ENCODE assay signal across 14 cellular contexts in genomic region chr1:85320371-85321131, GRCh38. TPM values are rescaled to one million over a fixed set of nuclear protein-coding genes. Genes with fewer than 3 reads are reported as not detected.
DNase-seq lines count a peak whose midpoint lies in the region; FAIRE-seq and TF ChIP-seq lines count a peak whose summit lies in the region.
"Had no signal": no experiment of that assay in that cellular context is flagged by ENCODE, and none has a peak within 500 bp of the region (broad histone marks: within the 10 kb centered on the region; RNA-seq: fewer than 3 reads in every experiment).

No MANE protein-coding gene starts in this region.

- H3K27me3 ChIP-seq in AG04450 (ENCODE audit: control insufficient read depth, insufficient read depth, low read length) = no peaks in the 10 kb centered on the region
- no peaks in the 10 kb centered on the region for H3K27me3 ChIP-seq in astrocyte (ENCODE audit: insufficient read depth, low read length)
- H3K27me3 ChIP-seq: cardiac muscle cell had no signal

- H3K4me1 Mint-ChIP-seq in astrocyte (ENCODE audit: low read depth, unreplicated experiment) = peaks cover 60% of the 10 kb centered on the region

- no peaks in the 10 kb centered on the region for H3K27me3 Mint-ChIP-seq in astrocyte (ENCODE audit: low read depth, unreplicated experiment)

- H3K9me3 Mint-ChIP-seq in astrocyte (ENCODE audit: unreplicated experiment) = no peaks in the 10 kb centered on the region
- H3K9me3 Mint-ChIP-seq: activated T-cell treated with anti-CD3 and anti-CD28 coated beads, Interleukin-2, amount 50 U/mL, for 24 hours had no signal

- peak; percentile 93 for FAIRE-seq in astrocyte (lab: Jason Lieb, UNC)

- DNase-seq in AG04450 (ENCODE audit: low read depth, low spot score) (no peak), HT1080 (ENCODE audit: low read depth) (peak; percentile 81), astrocyte (ENCODE audit: low read depth) (peak; percentile 58), iris pigment epithelial cell (ENCODE audit: low read depth) (peak; percentile 88), NCI-H2107 (lab: John Stamatoyannopoulos, UW) (no peak), SKM-1 treated with dmso at 0.1 percent for 144 hours (lab: John Stamatoyannopoulos, UW; ENCODE audit: unreplicated experiment) (no peak)
- no peak for DNase-seq in stimulated activated CD4-positive, alpha-beta T cell treated with anti-CD3 and anti-CD28 coated beads, Interleukin-12 subunit alpha, Interleukin-12 subunit beta, amount 100 ng/mL, for 4 hours
- no peak for DNase-seq in activated CD8-positive, alpha-beta memory T cell treated with anti-CD3 and anti-CD28 coated beads, Interleukin-2, amount 50 U/mL, for 48 hours
- DNase-seq: activated T-cell treated with anti-CD3 and anti-CD28 coated beads, Interleukin-2, amount 50 U/mL, for 24 hours; Kasumi-1 had no signal

- CTCF ChIA-PET in AG04450 (lab: Charles Lee) = interaction anchor here (0.6 to 1.5 kb wide), 3 partner anchors 10 to 388 kb away, joined by 3 to 5 read pairs (median 3); partner anchors contain the start of gene ZNHIT6

- peak overlapping the region; percentile 78 for H3K9ac ChIP-seq in astrocyte (ENCODE audit: low read length)

- H3K4me3 Mint-ChIP-seq in astrocyte (ENCODE audit: unreplicated experiment) = no peak overlapping the region
- H3K4me3 Mint-ChIP-seq: activated T-cell treated with anti-CD3 and anti-CD28 coated beads, Interleukin-2, amount 50 U/mL, for 24 hours had no signal

- H3K79me2 ChIP-seq in astrocyte (ENCODE audit: insufficient read depth, low read length) = no peaks in the 10 kb centered on the region

- H2AFZ ChIP-seq in astrocyte (ENCODE audit: low read depth, low read length) = no peak overlapping the region

- H3K27ac ChIP-seq in AG04450 (ENCODE audit: low read depth, low read length) (peak overlapping the region; percentile 81), astrocyte (ENCODE audit: low read depth, low read length) (peak overlapping the region; percentile 93)
- H3K27ac ChIP-seq: cardiac muscle cell, VCaP had no signal

- H3K4me3 ChIP-seq in AG04450 (ENCODE audit: low read depth, low read length) = no peak overlapping the region
- H3K4me3 ChIP-seq in astrocyte (ENCODE audit: insufficient read depth, low read depth, low read length) = peak overlapping the region; percentile 9
- H3K4me3 ChIP-seq: cardiac muscle cell, lung, thoracic aorta had no signal

- H3K4me2 ChIP-seq in astrocyte (ENCODE audit: low read length) = peak overlapping the region; percentile 75

- H3K27ac Mint-ChIP-seq in astrocyte (ENCODE audit: unreplicated experiment) = peak overlapping the region; percentile 88
- H3K27ac Mint-ChIP-seq: activated T-cell treated with anti-CD3 and anti-CD28 coated beads, Interleukin-2, amount 50 U/mL, for 24 hours had no signal

- H3K9me3 ChIP-seq in AG04450 (ENCODE audit: control insufficient read depth, insufficient read depth, low read length) (no peaks in the 10 kb centered on the region), astrocyte (ENCODE audit: insufficient read depth, low read depth, low read length) (no peaks in the 10 kb centered on the region)
- H3K9me3 ChIP-seq: thoracic aorta had no signal

- peaks cover 4% of the 10 kb centered on the region for H3K36me3 ChIP-seq in astrocyte (ENCODE audit: insufficient read depth, low read length)
- H3K36me3 ChIP-seq: cardiac muscle cell, thoracic aorta had no signal

- peaks cover 62% of the 10 kb centered on the region for H3K4me1 ChIP-seq in astrocyte (ENCODE audit: insufficient read depth, low read length)

- POLR2A ChIA-PET in AG04450 (lab: Yijun Ruan, JAX) = interaction anchor here (0.6 to 1.3 kb wide), 3 partner anchors 9 to 46 kb away, joined by 3 to 7 read pairs (median 5); no protein-coding TSS in a partner anchor

- no peaks in the 10 kb centered on the region for H4K20me1 ChIP-seq in astrocyte (ENCODE audit: insufficient read depth, low read length)

- H3K36me3 Mint-ChIP-seq in astrocyte (ENCODE audit: low read depth, unreplicated experiment) = peaks cover 16% of the 10 kb centered on the region

- TF ChIP-seq CTCF in AG04450 (IDR thresholded peaks at IDR 0.05; ENCODE audit: low read depth, low read length) (no peak), astrocyte (IDR thresholded peaks at IDR 0.05; ENCODE audit: insufficient read depth, low read depth, low read length) (no peak)

RNA-seq across cellular contexts. Expression of gene BCL10, which starts 44.1 kb away (rescaled TPM):
- polyA plus RNA-seq in AG04450 (2011; rRNA removed) = 17.2 and 19.4 TPM in 2 replicates
- polyA minus RNA-seq in AG04450 (2011; rRNA and poly(A)+ RNA removed) = 19.7 and 22.8 TPM in 2 replicates
- 18.4 and 20.3 TPM in 2 replicates for total RNA-seq in HT1080 (2014; rRNA removed; shearing (Covaris generic))
- 32.0 and 39.0 TPM in 2 replicates for polyA plus RNA-seq in HT1080 (2015; cell fraction: cytosol; rRNA removed)
- 27.5 and 28.3 TPM in 2 replicates for polyA plus RNA-seq in HT1080 (2015; cell fraction: nucleus; rRNA removed)
- 36.4 and 38.4 TPM in 2 replicates for total RNA-seq in astrocyte

Comparison
In these comparisons a context has a peak if more than half of its experiments do, and no peak if none do; other contexts are left out.
1. DNase-seq: peak in HT1080 (single experiment), astrocyte (single experiment) and iris pigment epithelial cell (single experiment); none in AG04450 (single experiment), stimulated activated CD4-positive, alpha-beta T cell treated with anti-CD3 and anti-CD28 coated beads, Interleukin-12 subunit alpha, Interleukin-12 subunit beta, amount 100 ng/mL, for 4 hours (single experiment), NCI-H2107 (single experiment), activated CD8-positive, alpha-beta memory T cell treated with anti-CD3 and anti-CD28 coated beads, Interleukin-2, amount 50 U/mL, for 48 hours (single experiment) and SKM-1 treated with dmso at 0.1 percent for 144 hours (single experiment).